ENCODE assay signal across 9 cellular contexts in the genomic region with DNA sequence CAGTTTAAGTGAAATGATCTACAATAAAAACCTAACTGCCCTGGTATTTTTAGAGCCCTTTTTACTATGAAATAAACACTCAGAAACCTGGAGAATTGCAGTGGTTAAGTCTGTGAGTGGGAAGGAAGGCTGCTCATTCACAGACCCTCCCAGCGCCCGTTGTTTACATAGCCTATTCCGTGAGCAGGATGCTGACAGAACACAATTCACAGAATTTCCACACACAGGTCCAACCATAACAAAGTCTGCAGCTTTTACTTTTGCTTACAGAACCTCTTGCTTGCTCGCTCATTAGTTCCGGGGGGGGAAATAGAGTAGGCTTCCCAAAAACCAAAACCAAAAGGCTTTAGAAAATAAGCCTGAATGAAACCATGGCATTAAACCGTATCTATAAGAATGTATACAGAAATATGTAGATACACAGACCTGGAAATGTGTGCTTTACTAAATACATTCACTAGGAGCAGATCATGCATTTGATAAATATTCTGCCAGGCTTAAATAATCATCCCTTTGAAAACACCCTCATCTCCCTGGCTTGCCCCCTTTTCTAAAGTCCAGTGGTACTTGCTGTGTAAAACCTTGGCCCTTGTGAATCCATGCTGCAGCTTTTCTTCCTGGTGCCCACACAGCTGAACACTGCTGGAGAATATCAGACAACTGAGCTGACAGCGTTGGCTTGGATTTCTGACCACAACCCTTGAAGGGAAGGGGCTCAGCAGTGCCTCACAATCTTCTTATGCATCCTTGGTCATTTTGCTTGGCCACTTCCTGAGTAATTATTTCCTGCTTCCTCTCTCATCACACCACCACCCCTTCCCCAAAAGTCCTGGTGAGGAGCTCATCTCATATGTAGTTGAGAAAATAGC.
DNase-seq lines count a peak whose midpoint lies in the region; ATAC-seq, FAIRE-seq and TF ChIP-seq lines count a peak whose summit lies in the region.
"Had no signal": no experiment of that assay in that cellular context is flagged by ENCODE, and none has a peak within 500 bp of the region (broad histone marks: within the 10 kb centered on the region; RNA-seq: fewer than 3 reads in every experiment).

No MANE protein-coding gene starts in this region.

- peak overlapping the region in 8 of 9 donors; percentile 26 to 89 (median 63) for H3K27ac Mint-ChIP-seq in naive thymus-derived CD4-positive, alpha-beta T cell

- TF ChIP-seq POLR2A in GM18505 (IDR thresholded peaks at IDR 0.05; ENCODE audit: borderline replicate concordance, extremely low read depth, insufficient read depth, insufficient read length) = no peak

- ATAC-seq in naive thymus-derived CD4-positive, alpha-beta T cell = peak; percentile 32
- no peak for ATAC-seq in HG03565 (IDR thresholded peaks at IDR 0.05; ENCODE audit: unreplicated experiment)
- ATAC-seq in GM18505 (IDR thresholded peaks at IDR 0.05; ENCODE audit: unreplicated experiment) = no peak

- no peaks in the 10 kb centered on the region for H3K36me3 ChIP-seq in naive thymus-derived CD4-positive, alpha-beta T cell (ENCODE audit: control insufficient read depth in 2 of 3, insufficient read depth in 3 of 3, low read length in 3 of 3)
- no peaks in the 10 kb centered on the region for H3K36me3 ChIP-seq in small intestine (ENCODE audit: control insufficient read depth in 2 of 2, insufficient read depth in 2 of 2, low read length in 2 of 2)
- H3K36me3 ChIP-seq: neutrophil had no signal

- H3K4me1 Mint-ChIP-seq in naive thymus-derived CD4-positive, alpha-beta T cell = peaks cover 24 to 47% (median 30%) of the 10 kb centered on the region in 7 donors

- POLR2A ChIA-PET in naive thymus-derived CD4-positive, alpha-beta T cell (lab: Charles Lee) = no interaction called here

- H3K4me3 Mint-ChIP-seq in naive thymus-derived CD4-positive, alpha-beta T cell = peak overlapping the region in 9 of 10 donors; percentile 7 to 77 (median 55)

- 29 to 66% (median 56%) methylated on average over 7 of the region's 7 CpGs for WGBS in small intestine, 3 donors

- peaks cover 0 to 5% (median 0%) of the 10 kb centered on the region in 11 donors for H3K9me3 Mint-ChIP-seq in naive thymus-derived CD4-positive, alpha-beta T cell

- no peak for TF ChIP-seq CTCF in dorsolateral prefrontal cortex (IDR thresholded peaks at IDR 0.05 in 54 of 56, conservative IDR thresholded peaks at IDR 0.05 in 2 of 56; ENCODE audit: low read depth in 1 of 56, partially characterized antibody in 56 of 56)

- H3K27ac ChIP-seq in dorsolateral prefrontal cortex = peak overlapping the region in 30 of 59 donors; percentile 10 to 74 (median 44)
- no peak overlapping the region for H3K27ac ChIP-seq in naive thymus-derived CD4-positive, alpha-beta T cell (ENCODE audit: low read depth, low read length)
- H3K27ac ChIP-seq in small intestine (ENCODE audit: low read depth in 1 of 2, low read length in 1 of 2) = peak overlapping the region in 1 of 2 donors; percentile 79
- H3K27ac ChIP-seq: neutrophil had no signal

- CTCF ChIA-PET in naive thymus-derived CD4-positive, alpha-beta T cell (lab: Charles Lee) = no interaction called here

- peaks cover 0 to 21% (median 7%) of the 10 kb centered on the region in 5 donors for H3K36me3 Mint-ChIP-seq in naive thymus-derived CD4-positive, alpha-beta T cell

- H3K9me3 ChIP-seq in naive thymus-derived CD4-positive, alpha-beta T cell (ENCODE audit: control insufficient read depth in 2 of 3, low read length in 3 of 3) = no peaks in the 10 kb centered on the region
- no peaks in the 10 kb centered on the region for H3K9me3 ChIP-seq in small intestine (ENCODE audit: control insufficient read depth, low read depth)
- H3K9me3 ChIP-seq: neutrophil had no signal

- intact Hi-C loops in dorsolateral prefrontal cortex (cut with DNase I) = loop anchor here in 1 of 2 donors (10.0 kb wide), 2 partner anchors 55 to 75 kb away; no protein-coding TSS in a partner anchor
- intact Hi-C loops in naive thymus-derived CD4-positive, alpha-beta T cell (cut with micrococcal nuclease) = loop anchor here in 1 of 2 donors (1.0 to 5.0 kb wide), 3 partner anchors 78 to 318 kb away; a partner anchor contains a TSS

- peak overlapping the region in 26 of 59 donors; percentile 0 to 45 (median 18) for H3K4me3 ChIP-seq in dorsolateral prefrontal cortex
- H3K4me3 ChIP-seq in naive thymus-derived CD4-positive, alpha-beta T cell (ENCODE audit: low read length) = no peak overlapping the region
- H3K4me3 ChIP-seq in small intestine (ENCODE audit: low read depth in 1 of 2, low read length in 2 of 2) = no peak overlapping the region

- no peak for FAIRE-seq in small intestine (lab: Jason Lieb, UNC)

- no peaks in the 10 kb centered on the region for H3K27me3 Mint-ChIP-seq in naive thymus-derived CD4-positive, alpha-beta T cell

- no peaks in the 10 kb centered on the region for H3K4me1 ChIP-seq in naive thymus-derived CD4-positive, alpha-beta T cell (ENCODE audit: control insufficient read depth in 2 of 2, insufficient read depth in 2 of 2, low read length in 2 of 2)
- peaks cover 0 to 3% of the 10 kb centered on the region in 2 donors for H3K4me1 ChIP-seq in small intestine (ENCODE audit: control insufficient read depth in 2 of 2, insufficient read depth in 1 of 2, low read depth in 1 of 2, low read length in 1 of 2)

- H3K27me3 ChIP-seq in dorsolateral prefrontal cortex (no peaks in the 10 kb centered on the region), small intestine (ENCODE audit: control insufficient read depth in 2 of 2, insufficient read depth in 2 of 2, low read length in 2 of 2) (no peaks in the 10 kb centered on the region)
- no peaks in the 10 kb centered on the region for H3K27me3 ChIP-seq in naive thymus-derived CD4-positive, alpha-beta T cell (ENCODE audit: control insufficient read depth in 2 of 2, insufficient read depth in 2 of 2, low read length in 2 of 2)
- H3K27me3 ChIP-seq: neutrophil had no signal

- peak; percentile 3 for DNase-seq in AML-193 (lab: John Stamatoyannopoulos, UW)
- peak; percentile 9 for DNase-seq in NOMO-1 treated with dmso at 0.1 percent for 144 hours (lab: John Stamatoyannopoulos, UW; ENCODE audit: unreplicated experiment)
- no peak for DNase-seq in dorsolateral prefrontal cortex
- DNase-seq in naive thymus-derived CD4-positive, alpha-beta T cell = peak in 2 of 9 donors; percentile 5 to 42
- no peak for DNase-seq in small intestine
- DNase-seq in COLO668 (lab: John Stamatoyannopoulos, UW; ENCODE audit: unreplicated experiment) = no peak

Comparison
In these comparisons a context has a peak if more than half of its experiments do, and no peak if none do; other contexts are left out.
1. DNase-seq: peak in AML-193 (2 of 2) and NOMO-1 treated with dmso at 0.1 percent for 144 hours (single experiment); none in dorsolateral prefrontal cortex (0 of 10), small intestine (single experiment) and COLO668 (single experiment).